ENCODE assay signal across 12 cellular contexts in genomic region chr1:111628153-111628552, GRCh38. TPM values are rescaled to one million over a fixed set of nuclear protein-coding genes. Genes with fewer than 3 reads are reported as not detected.
DNase-seq lines count a peak whose midpoint lies in the region; ATAC-seq, FAIRE-seq and TF ChIP-seq lines count a peak whose summit lies in the region.
"Had no signal": no experiment of that assay in that cellular context is flagged by ENCODE, and none has a peak within 500 bp of the region (broad histone marks: within the 10 kb centered on the region; RNA-seq: fewer than 3 reads in every experiment).

No MANE protein-coding gene starts in this region.

- H3K4me1 Mint-ChIP-seq in activated naive CD8-positive, alpha-beta T cell treated with anti-CD3 and anti-CD28 coated beads, Interleukin-2, amount 50 U/mL, for 24 hours: peaks cover 91% of the 10 kb centered on the region
- H3K4me1 Mint-ChIP-seq in nephron progenitor cell: peaks cover 18% of the 10 kb centered on the region

- H3K27ac Mint-ChIP-seq in activated naive CD8-positive, alpha-beta T cell treated with anti-CD3 and anti-CD28 coated beads, Interleukin-2, amount 50 U/mL, for 24 hours: peak overlapping the region; percentile 88
- H3K27ac Mint-ChIP-seq in nephron progenitor cell: peak overlapping the region; percentile 4

- H3K36me3 Mint-ChIP-seq in activated naive CD8-positive, alpha-beta T cell treated with anti-CD3 and anti-CD28 coated beads, Interleukin-2, amount 50 U/mL, for 24 hours (ENCODE audit: low read depth): peaks cover 32% of the 10 kb centered on the region
- H3K36me3 Mint-ChIP-seq in nephron progenitor cell (ENCODE audit: low read depth): peaks cover 17% of the 10 kb centered on the region

- TF ChIP-seq CTCF in DOHH2 (IDR thresholded peaks at IDR 0.05; ENCODE audit: low read depth, low read length, poor library complexity, severe bottlenecking): no peak
- TF ChIP-seq CTCF in nephron progenitor cell (IDR thresholded peaks at IDR 0.05): no peak

- H3K9me3 Mint-ChIP-seq in activated naive CD8-positive, alpha-beta T cell treated with anti-CD3 and anti-CD28 coated beads, Interleukin-2, amount 50 U/mL, for 24 hours: no peaks in the 10 kb centered on the region
- H3K9me3 Mint-ChIP-seq in nephron progenitor cell: no peaks in the 10 kb centered on the region

- H3K4me3 ChIP-seq in DOHH2 (ENCODE audit: low read length) (peak overlapping the region; percentile 57), Karpas-422 (ENCODE audit: low read length) (no peak overlapping the region)
- H3K4me3 ChIP-seq: right lobe of liver had no signal

- peaks cover 99% of the 10 kb centered on the region for H3K4me1 ChIP-seq in DOHH2 (ENCODE audit: control insufficient read depth, low read length)
- peaks cover 90% of the 10 kb centered on the region for H3K4me1 ChIP-seq in Karpas-422 (ENCODE audit: low read length)

- peak overlapping the region; percentile 73 for H3K27ac ChIP-seq in DOHH2 (ENCODE audit: low read depth, low read length)
- H3K27ac ChIP-seq in Karpas-422 (ENCODE audit: low read length): no peak overlapping the region
- H3K27ac ChIP-seq: right lobe of liver had no signal

- H3K9me2 ChIP-seq in DOHH2 (replicated peaks; ENCODE audit: control insufficient read depth, low read length): no peaks in the 10 kb centered on the region
- H3K9me2 ChIP-seq in Karpas-422 (replicated peaks; ENCODE audit: insufficient read depth, low read length): no peaks in the 10 kb centered on the region

- H2AFZ ChIP-seq in Karpas-422 (ENCODE audit: low read length): no peak overlapping the region

- peaks cover 46% of the 10 kb centered on the region for H3K36me3 ChIP-seq in DOHH2 (ENCODE audit: control insufficient read depth, low read length)
- peaks cover 5% of the 10 kb centered on the region for H3K36me3 ChIP-seq in Karpas-422 (ENCODE audit: insufficient read depth, low read length)
- H3K36me3 ChIP-seq: right lobe of liver had no signal

- H3K9me3 ChIP-seq in DOHH2 (ENCODE audit: control insufficient read depth, insufficient read depth, low read length) (no peaks in the 10 kb centered on the region), Karpas-422 (ENCODE audit: low read length) (no peaks in the 10 kb centered on the region)
- H3K9me3 ChIP-seq: right lobe of liver had no signal

- peaks cover 23% of the 10 kb centered on the region for H3F3A ChIP-seq in DOHH2 (ENCODE audit: control insufficient read depth, insufficient read depth)

- DNase-seq in Karpas-422: no peak
- DNase-seq in activated naive CD8-positive, alpha-beta T cell treated with anti-CD3 and anti-CD28 coated beads, Interleukin-2, amount 50 U/mL, for 24 hours: no peak
- no peak for DNase-seq in nephron progenitor cell
- no peak for DNase-seq in HTR-8/SVneo (ENCODE audit: insufficient read length, low spot score)
- DNase-seq: NCI-H1092 treated with DMSO at 0.1 percent for 48 hours, NCI-H510A treated with DMSO at 0.1 percent for 48 hours, right lobe of liver, substantia nigra had no signal

- H4K20me1 ChIP-seq in DOHH2 (ENCODE audit: control insufficient read depth, insufficient read depth, low read depth, low read length) (peaks cover 5% of the 10 kb centered on the region; the same call in 1 of the 2 replicates), Karpas-422 (ENCODE audit: insufficient read depth, low read depth, low read length) (peaks cover 31% of the 10 kb centered on the region)

- no peak for FAIRE-seq in HTR-8/SVneo (lab: Jason Lieb, UNC)
- FAIRE-seq: keratinocyte had no signal

- no peaks in the 10 kb centered on the region for H3K27me3 ChIP-seq in DOHH2 (ENCODE audit: control insufficient read depth, low read length)
- no peaks in the 10 kb centered on the region for H3K27me3 ChIP-seq in Karpas-422 (ENCODE audit: low read length)
- H3K27me3 ChIP-seq: right lobe of liver had no signal

- H3K4me2 ChIP-seq in DOHH2 (ENCODE audit: low read length): peak overlapping the region; percentile 60
- H3K4me2 ChIP-seq in Karpas-422 (ENCODE audit: low read depth, low read length, poor library complexity, severe bottlenecking): peak overlapping the region; percentile 43

- no peaks in the 10 kb centered on the region for H3K27me3 Mint-ChIP-seq in activated naive CD8-positive, alpha-beta T cell treated with anti-CD3 and anti-CD28 coated beads, Interleukin-2, amount 50 U/mL, for 24 hours
- no peaks in the 10 kb centered on the region for H3K27me3 Mint-ChIP-seq in nephron progenitor cell (ENCODE audit: low read depth, poor library complexity)

- ATAC-seq in activated naive CD8-positive, alpha-beta T cell treated with anti-CD3 and anti-CD28 coated beads, Interleukin-2, amount 50 U/mL, for 24 hours: no peak
- ATAC-seq in HG03135 (IDR thresholded peaks at IDR 0.05; ENCODE audit: unreplicated experiment) (no peak), HG03025 (IDR thresholded peaks at IDR 0.05; ENCODE audit: low FRiP score, unreplicated experiment) (no peak)
- ATAC-seq: right lobe of liver had no signal

- no peak overlapping the region for H3K9ac ChIP-seq in Karpas-422 (ENCODE audit: low read length)

- H3K4me3 Mint-ChIP-seq in activated naive CD8-positive, alpha-beta T cell treated with anti-CD3 and anti-CD28 coated beads, Interleukin-2, amount 50 U/mL, for 24 hours: peak overlapping the region; percentile 60
- no peak overlapping the region for H3K4me3 Mint-ChIP-seq in nephron progenitor cell

- H3K79me2 ChIP-seq in DOHH2 (ENCODE audit: control insufficient read depth, low read length) (peaks cover 100% of the 10 kb centered on the region), Karpas-422 (ENCODE audit: low read length) (peaks cover 95% of the 10 kb centered on the region)

RNA-seq across cellular contexts. Expression of gene RAP1A, which starts 8.6 kb away (rescaled TPM):
- 12.0 and 55.3 TPM in 2 replicates for total RNA-seq in Karpas-422 (2014; rRNA removed; shearing (Covaris generic); ENCODE audit: low replicate concordance)
